Comparison of ENCODE assay signal across 23 cellular contexts in genomic region chr15:78718257-78718656, GRCh38.
DNase-seq lines count a peak whose midpoint lies in the region; ATAC-seq and TF ChIP-seq lines count a peak whose summit lies in the region.
"Had no signal": no experiment of that assay in that cellular context is flagged by ENCODE, and none has a peak within 500 bp of the region (broad histone marks: within the 10 kb centered on the region; RNA-seq: fewer than 3 reads in every experiment).

No MANE protein-coding gene starts in this region.

- CTCF ChIA-PET in HEK293 (lab: Yijun Ruan, JAX) = interaction anchor here (0.7 to 1.8 kb wide), 3 partner anchors 22 to 117 kb away, joined by 3 to 7 read pairs (median 5); no protein-coding TSS in a partner anchor

- TF ChIP-seq EP300 in sigmoid colon (IDR thresholded peaks at IDR 0.05) = no peak

- DNase-seq in Karpas-422 (peak; percentile 7), sigmoid colon (no peak)
- no peak for DNase-seq in activated CD4-positive, alpha-beta T cell treated with anti-CD3 and anti-CD28 coated beads for 48 hours
- DNase-seq: 8988T; ACHN; BE2C; C1 segment of cervical spinal cord; CD4-positive, alpha-beta memory T cell; CD4-positive, CD25-positive, alpha-beta regulatory T cell; CD8-positive, alpha-beta memory T cell; COR-L47; DMS 273 treated with DMSO at 0.1 percent for 48 hours; DMS153; DMS53; DMS79; DND-41; EL; GDM1 had no signal

- H3K4me2 ChIP-seq in Karpas-422 (ENCODE audit: low read depth, low read length, poor library complexity, severe bottlenecking) = no peak overlapping the region
- H3K4me2 ChIP-seq: BLaER1 had no signal

- no peaks in the 10 kb centered on the region for H3K27me3 ChIP-seq in Karpas-422 (ENCODE audit: low read length)
- no peaks in the 10 kb centered on the region for H3K27me3 ChIP-seq in sigmoid colon
- H3K27me3 ChIP-seq: BE2C, BLaER1 had no signal

- H3K4me3 ChIP-seq in HEK293 (ENCODE audit: low read depth, low read length) = no peak overlapping the region
- H3K4me3 ChIP-seq in Karpas-422 (ENCODE audit: low read length) = no peak overlapping the region
- no peak overlapping the region for H3K4me3 ChIP-seq in sigmoid colon
- H3K4me3 ChIP-seq: BLaER1, GM12878 had no signal

- WGBS in sigmoid colon, 2 donors = 92 to 95% methylated on average over 1 of the region's 1 CpG

- H3K27ac ChIP-seq in HEK293 (ENCODE audit: extremely low read depth, low read depth, low read length) = no peak overlapping the region
- H3K27ac ChIP-seq in Karpas-422 (ENCODE audit: low read length) = no peak overlapping the region
- peak overlapping the region in 3 of 4 donors; percentile 37 to 55 (median 49) for H3K27ac ChIP-seq in sigmoid colon
- H3K27ac ChIP-seq: BLaER1 had no signal

- ATAC-seq in HG03432 (IDR thresholded peaks at IDR 0.05; ENCODE audit: unreplicated experiment) (no peak), HG03135 (IDR thresholded peaks at IDR 0.05; ENCODE audit: unreplicated experiment) (no peak)
- ATAC-seq: GM12878 had no signal

- H3K9me2 ChIP-seq in Karpas-422 (replicated peaks; ENCODE audit: insufficient read depth, low read length) = no peaks in the 10 kb centered on the region

- H4K20me1 ChIP-seq in Karpas-422 (ENCODE audit: insufficient read depth, low read depth, low read length) = no peaks in the 10 kb centered on the region
- H4K20me1 ChIP-seq: BLaER1 had no signal

- TF ChIP-seq CTCF in HEK293 (tag by site-specific recombination; IDR thresholded peaks at IDR 0.05) (no peak), sigmoid colon (IDR thresholded peaks at IDR 0.05) (no peak)

- H3K4me1 ChIP-seq in HEK293 (ENCODE audit: control insufficient read depth, insufficient read depth, low read length) (no peaks in the 10 kb centered on the region), Karpas-422 (ENCODE audit: low read length) (no peaks in the 10 kb centered on the region), sigmoid colon (peaks cover 0 to 8% (median 3%) of the 10 kb centered on the region in 4 donors)
- H3K4me1 ChIP-seq: BE2C had no signal

- TF ChIP-seq POLR2A in sigmoid colon (IDR thresholded peaks at IDR 0.05) = no peak

- no peak overlapping the region for H2AFZ ChIP-seq in Karpas-422 (ENCODE audit: low read length)

- H3K9me3 ChIP-seq in HEK293 (ENCODE audit: control insufficient read depth, insufficient read depth, low read depth, low read length) = no peaks in the 10 kb centered on the region
- no peaks in the 10 kb centered on the region for H3K9me3 ChIP-seq in Karpas-422 (ENCODE audit: low read length)
- H3K9me3 ChIP-seq in sigmoid colon = no peaks in the 10 kb centered on the region
- H3K9me3 ChIP-seq: BE2C had no signal

- H3K79me2 ChIP-seq in Karpas-422 (ENCODE audit: low read length) = no peaks in the 10 kb centered on the region

- no peak overlapping the region for H3K9ac ChIP-seq in Karpas-422 (ENCODE audit: low read length)
- H3K9ac ChIP-seq: BLaER1 had no signal

- H3K36me3 ChIP-seq in HEK293 (ENCODE audit: control insufficient read depth in 2 of 2, insufficient read depth in 1 of 2, low read length in 2 of 2) (no peaks in the 10 kb centered on the region), Karpas-422 (ENCODE audit: insufficient read depth, low read length) (no peaks in the 10 kb centered on the region), sigmoid colon (no peaks in the 10 kb centered on the region)
- H3K36me3 ChIP-seq: BE2C, BLaER1 had no signal

- intact Hi-C loops in sigmoid colon (cut with DNase I) = no loop called here

- POLR2A ChIA-PET in HEK293 (lab: Yijun Ruan, JAX) = no interaction called here

TF ChIP-seq in HEK293, 187 proteins besides CTCF, POLR2A, EP300 and RAD21:
- TF ChIP-seq PRDM1 (tag by site-specific recombination; IDR thresholded peaks at IDR 0.05) = peak; percentile 99
- TF ChIP-seq ZFP3 (tag by site-specific recombination; IDR thresholded peaks at IDR 0.05; ENCODE audit: low read depth) = no peak

Comparison
In these comparisons a context has a peak if more than half of its experiments do, and no peak if none do; other contexts are left out.
1. H3K27ac ChIP-seq: peak in sigmoid colon (3 of 4); none in HEK293 (single experiment) and Karpas-422 (single experiment).